9 cellular contexts compared by ENCODE assay signal in genomic region chrX:110847334-110847733, GRCh38. TPM values are rescaled to one million over a fixed set of nuclear protein-coding genes. Genes with fewer than 3 reads are reported as not detected.
DNase-seq lines count a peak whose midpoint lies in the region; ATAC-seq and TF ChIP-seq lines count a peak whose summit lies in the region.
"Had no signal": no experiment of that assay in that cellular context is flagged by ENCODE, and none has a peak within 500 bp of the region (broad histone marks: within the 10 kb centered on the region; RNA-seq: fewer than 3 reads in every experiment).

No MANE protein-coding gene starts in this region.

- H3K4ac ChIP-seq in IMR-90 (ENCODE audit: low read depth, low read length) (no peak overlapping the region), mesendoderm (ENCODE audit: low read depth, low read length) (no peak overlapping the region)

- no peaks in the 10 kb centered on the region for H3K4me1 Mint-ChIP-seq in activated CD4-positive, alpha-beta memory T cell treated with anti-CD3 and anti-CD28 coated beads for 36 hours (ENCODE audit: low read depth)

- in situ Hi-C loops in IMR-90 (cut with MboI; ENCODE audit: low sequenced_read_pairs): loop anchor here (5.0 kb wide), 1 partner anchor 395 kb away; no protein-coding TSS in a partner anchor

- DNase-seq in NCI-H146 (lab: John Stamatoyannopoulos, UW) (peak; percentile 18), NCI-H146 treated with DMSO at 0.1 percent for 48 hours (lab: John Stamatoyannopoulos, UW; ENCODE audit: unreplicated experiment) (no peak), IMR-90 (peak; percentile 63), OCI-LY7 (ENCODE audit: low spot score) (peak; percentile 46), dermis microvascular lymphatic vessel endothelial cell (ENCODE audit: low read depth in 2 of 2) (peak; percentile 45 to 46), mesendoderm (peak; percentile 54)
- no peak for DNase-seq in activated CD4-positive, alpha-beta memory T cell treated with anti-CD3 and anti-CD28 coated beads for 36 hours

- H3K4me2 ChIP-seq in IMR-90 (ENCODE audit: low read depth, low read length): no peak overlapping the region
- no peak overlapping the region for H3K4me2 ChIP-seq in OCI-LY7 (ENCODE audit: low read length)
- no peak overlapping the region for H3K4me2 ChIP-seq in mesendoderm (ENCODE audit: low read length)
- H3K4me2 ChIP-seq: BLaER1 had no signal

- H2AFZ ChIP-seq in IMR-90 (replicated peaks; ENCODE audit: low read length, poor library complexity) (no peak overlapping the region), OCI-LY7 (ENCODE audit: low read length) (no peak overlapping the region)

- H2BK20ac ChIP-seq in IMR-90 (ENCODE audit: low read depth, low read length): no peak overlapping the region

- H3K27me3 ChIP-seq in IMR-90 (ENCODE audit: control insufficient read depth, insufficient read depth, low read length) (peaks cover 17% of the 10 kb centered on the region), mesendoderm (ENCODE audit: insufficient read depth, low read length, poor library complexity) (no peaks in the 10 kb centered on the region)

- dilution Hi-C loops in IMR-90 (cut with HindIII; ENCODE audit: low sequenced_read_pairs, unreplicated experiment): no loop called here

- H4K5ac ChIP-seq in IMR-90 (ENCODE audit: low read depth, low read length): no peak overlapping the region
- no peak overlapping the region for H4K5ac ChIP-seq in mesendoderm (ENCODE audit: low read length)

- TF ChIP-seq RAD21 in IMR-90 (IDR thresholded peaks at IDR 0.05; ENCODE audit: low read length): peak; percentile 61

- TF ChIP-seq CTCF in IMR-90 (conservative IDR thresholded peaks at IDR 0.05; ENCODE audit: low read depth, low read length): peak; percentile 66
- peak; percentile 74 for TF ChIP-seq CTCF in OCI-LY7 (conservative IDR thresholded peaks at IDR 0.05; ENCODE audit: low read length)

- H3K79me1 ChIP-seq in IMR-90 (ENCODE audit: low read depth in 1 of 2, low read length in 2 of 2) (no peaks in the 10 kb centered on the region), mesendoderm (ENCODE audit: low read length) (no peaks in the 10 kb centered on the region)

- no peak overlapping the region for H4K91ac ChIP-seq in IMR-90 (ENCODE audit: insufficient read depth, low read depth, low read length)

- H2BK5ac ChIP-seq in IMR-90 (ENCODE audit: low read depth, low read length, poor library complexity, severe bottlenecking) (no peak overlapping the region), mesendoderm (ENCODE audit: low read length) (no peak overlapping the region)

- ATAC-seq in GM21390 (IDR thresholded peaks at IDR 0.05; ENCODE audit: unreplicated experiment) (peak; percentile 82), IMR-90 (ENCODE audit: low read depth) (peak; percentile 86)

- no peak overlapping the region for H2BK120ac ChIP-seq in IMR-90 (ENCODE audit: low read depth, low read length)
- no peak overlapping the region for H2BK120ac ChIP-seq in mesendoderm (ENCODE audit: low read depth, low read length)

- no peak overlapping the region for H3K56ac ChIP-seq in IMR-90 (ENCODE audit: extremely low read depth, insufficient read depth, low read length)
- H3K56ac ChIP-seq in mesendoderm (ENCODE audit: low read length): no peak overlapping the region

- H3K9me3 ChIP-seq in IMR-90 (ENCODE audit: control insufficient read depth, insufficient read depth, low read length) (no peaks in the 10 kb centered on the region), OCI-LY7 (ENCODE audit: low read length) (no peaks in the 10 kb centered on the region)
- H3K9me3 ChIP-seq: BLaER1 had no signal

- H3K27ac ChIP-seq in IMR-90 (ENCODE audit: insufficient read depth, low read length): no peak overlapping the region
- H3K27ac ChIP-seq in OCI-LY7 (ENCODE audit: low read depth, low read length, poor library complexity, severe bottlenecking): no peak overlapping the region
- H3K27ac ChIP-seq in mesendoderm (ENCODE audit: low read depth, low read length): no peak overlapping the region
- H3K27ac ChIP-seq: BLaER1 had no signal

- H3K79me2 ChIP-seq in OCI-LY7 (ENCODE audit: insufficient read depth, low read depth, low read length) (no peaks in the 10 kb centered on the region), mesendoderm (ENCODE audit: control insufficient read depth, insufficient read depth, low read length) (no peaks in the 10 kb centered on the region)

- no peaks in the 10 kb centered on the region for H3K9me1 ChIP-seq in IMR-90 (ENCODE audit: insufficient read depth, low read length)

- H3K4me1 ChIP-seq in IMR-90 (ENCODE audit: control insufficient read depth, insufficient read depth, low read length) (no peaks in the 10 kb centered on the region), OCI-LY7 (ENCODE audit: insufficient read depth, low read length, poor library complexity, severe bottlenecking) (no peaks in the 10 kb centered on the region), mesendoderm (ENCODE audit: control insufficient read depth, low read depth, low read length) (no peaks in the 10 kb centered on the region)
- H3K4me1 ChIP-seq: BLaER1 had no signal

- H3K9ac ChIP-seq in IMR-90 (ENCODE audit: low read depth, low read length): no peak overlapping the region
- no peak overlapping the region for H3K9ac ChIP-seq in mesendoderm (ENCODE audit: low read length)
- H3K9ac ChIP-seq: BLaER1 had no signal

- no peak for TF ChIP-seq POLR2A in IMR-90 (IDR thresholded peaks at IDR 0.05; ENCODE audit: low read depth, low read length)

- intact Hi-C loops in IMR-90 (cut with micrococcal nuclease): loop anchor here (1.0 to 5.0 kb wide), 3 partner anchors 136 to 690 kb away; no protein-coding TSS in a partner anchor
- intact Hi-C loops in OCI-LY7 (cut with micrococcal nuclease; ENCODE audit: unreplicated experiment): loop anchor here (1.0 kb wide), 1 partner anchor 397 kb away; no protein-coding TSS in a partner anchor
- intact Hi-C loops in activated CD4-positive, alpha-beta memory T cell treated with anti-CD3 and anti-CD28 coated beads for 36 hours (cut with micrococcal nuclease): loop anchor here (1.0 kb wide), 1 partner anchor 397 kb away; no protein-coding TSS in a partner anchor

- no peak overlapping the region for H4K8ac ChIP-seq in IMR-90 (ENCODE audit: low read depth in 2 of 2, low read length in 2 of 2)
- H4K8ac ChIP-seq in mesendoderm (ENCODE audit: low read depth, low read length): no peak overlapping the region

- H2BK15ac ChIP-seq in IMR-90 (ENCODE audit: low read depth, low read length): no peak overlapping the region
- no peak overlapping the region for H2BK15ac ChIP-seq in mesendoderm (replicated peaks; ENCODE audit: low read depth)

- no peaks in the 10 kb centered on the region for H3K9me3 Mint-ChIP-seq in activated CD4-positive, alpha-beta memory T cell treated with anti-CD3 and anti-CD28 coated beads for 36 hours

- H3K27me3 Mint-ChIP-seq in activated CD4-positive, alpha-beta memory T cell treated with anti-CD3 and anti-CD28 coated beads for 36 hours: no peaks in the 10 kb centered on the region

- H3K36me3 Mint-ChIP-seq in activated CD4-positive, alpha-beta memory T cell treated with anti-CD3 and anti-CD28 coated beads for 36 hours: no peaks in the 10 kb centered on the region

- no peak overlapping the region for H3K14ac ChIP-seq in IMR-90 (replicated peaks; ENCODE audit: low read depth, low read length)

- POLR2A ChIA-PET in IMR-90 (lab: Charles Lee; ENCODE audit: unreplicated experiment) (no interaction called here), OCI-LY7 (lab: Charles Lee) (no interaction called here)
- POLR2A ChIA-PET in activated CD4-positive, alpha-beta memory T cell treated with anti-CD3 and anti-CD28 coated beads for 36 hours (lab: Charles Lee): no interaction called here

- H3K4me3 ChIP-seq in IMR-90 (ENCODE audit: insufficient read depth, low read depth, low read length) (no peak overlapping the region), OCI-LY7 (ENCODE audit: low read depth, low read length, poor library complexity, severe bottlenecking) (no peak overlapping the region), mesendoderm (ENCODE audit: low read length) (no peak overlapping the region)
- H3K4me3 ChIP-seq: BLaER1 had no signal

- no peaks in the 10 kb centered on the region for H3K36me3 ChIP-seq in IMR-90 (ENCODE audit: control insufficient read depth, insufficient read depth, low read length)
- no peaks in the 10 kb centered on the region for H3K36me3 ChIP-seq in OCI-LY7 (ENCODE audit: insufficient read depth, low read length)
- no peaks in the 10 kb centered on the region for H3K36me3 ChIP-seq in mesendoderm (ENCODE audit: control insufficient read depth, insufficient read depth, low read length)
- H3K36me3 ChIP-seq: BLaER1 had no signal

- no peak overlapping the region for H3K4me3 Mint-ChIP-seq in activated CD4-positive, alpha-beta memory T cell treated with anti-CD3 and anti-CD28 coated beads for 36 hours

- 0% methylated on average over 2 of the region's 5 CpGs; no CpG with 5 or more reads in 1 of the 2 experiments for WGBS in IMR-90 (ENCODE audit: extremely low coverage in 2 of 2, insufficient read length in 1 of 2), 2 experiments
- no CpG with 5 or more reads among the region's 5 CpGs for WGBS in mesendoderm (ENCODE audit: extremely low coverage, insufficient coverage, low lambda C conversion rate)

- no peak overlapping the region for H3K23ac ChIP-seq in IMR-90 (ENCODE audit: low read depth, low read length)
- no peak overlapping the region for H3K23ac ChIP-seq in mesendoderm (ENCODE audit: low read length)

- H4K20me1 ChIP-seq in IMR-90 (ENCODE audit: insufficient read depth, low read length) (no peaks in the 10 kb centered on the region), OCI-LY7 (ENCODE audit: insufficient read depth, low read length) (no peaks in the 10 kb centered on the region)
- H4K20me1 ChIP-seq: BLaER1 had no signal

- H2AK9ac ChIP-seq in IMR-90 (replicated peaks; ENCODE audit: low read depth, low read length, poor library complexity): no peak overlapping the region

- no peaks in the 10 kb centered on the region for H3K9me2 ChIP-seq in OCI-LY7 (ENCODE audit: insufficient read depth, low read length)

- CTCF ChIA-PET in IMR-90 (lab: Yijun Ruan, JAX) (interaction anchor here (0.6 to 1.5 kb wide), 6 partner anchors 10 to 680 kb away, joined by 3 to 5 read pairs (median 4); no protein-coding TSS in a partner anchor), OCI-LY7 (lab: Charles Lee; ENCODE audit: unreplicated experiment) (interaction anchor here (0.6 to 1.2 kb wide), 3 partner anchors 9 to 688 kb away, joined by 3 to 4 read pairs (median 3); no protein-coding TSS in a partner anchor)
- CTCF ChIA-PET in activated CD4-positive, alpha-beta memory T cell treated with anti-CD3 and anti-CD28 coated beads for 36 hours (lab: Charles Lee): interaction anchor here (1.1 to 2.2 kb wide), 6 partner anchors 9 to 428 kb away, joined by 3 to 32 read pairs (median 4); no protein-coding TSS in a partner anchor

- H2AK5ac ChIP-seq in IMR-90 (ENCODE audit: low read depth, low read length): no peak overlapping the region
- no peak overlapping the region for H2AK5ac ChIP-seq in mesendoderm (ENCODE audit: low read length)

- H3K27ac Mint-ChIP-seq in activated CD4-positive, alpha-beta memory T cell treated with anti-CD3 and anti-CD28 coated beads for 36 hours: no peak overlapping the region

- H3K18ac ChIP-seq in IMR-90 (ENCODE audit: low read depth, low read length) (no peak overlapping the region), mesendoderm (ENCODE audit: low read length) (no peak overlapping the region)

- no TSS peak for BruUV-seq in IMR-90 (replicated peaks; lab: Mats Ljungman, UMichigan)
- no TSS peak for BruUV-seq in OCI-LY7 (replicated peaks; lab: Mats Ljungman, UMichigan)

RNA-seq across cellular contexts. Expression of gene CHRDL1, which starts 51.7 kb away (rescaled TPM):
- total RNA-seq in IMR-90 (2012; rRNA removed) (0.28 and 0.36 TPM in 2 replicates), OCI-LY7 (2022) (not detected in 2 replicates), dermis microvascular lymphatic vessel endothelial cell (under 0.01 TPM in 1 of 2 replicates, not detected in the other)
- polyA plus RNA-seq in IMR-90 (2012; rRNA removed): 0.58 and 0.72 TPM in 2 replicates
- 0.18 and 0.33 TPM in 2 replicates for polyA plus RNA-seq in IMR-90 (2012; cell fraction: cytosol; rRNA removed)
- polyA plus RNA-seq in IMR-90 (2012; cell fraction: nucleus; rRNA removed; ENCODE audit: low replicate concordance): 0.08 and 0.24 TPM in 2 replicates
- total RNA-seq in OCI-LY7 (2014; rRNA removed; shearing (Covaris generic)): not detected in 2 replicates
- 4.6 TPM for polyA plus RNA-seq in mesendoderm (2013, experiment 1 of 2)
- 4.6 TPM for polyA plus RNA-seq in mesendoderm (2013, experiment 2 of 2)
- not detected for total RNA-seq in activated CD4-positive, alpha-beta memory T cell treated with anti-CD3 and anti-CD28 coated beads for 36 hours

Comparison
In these comparisons a context has a peak if more than half of its experiments do, and no peak if none do; other contexts are left out.
1. DNase-seq: peak in NCI-H146 (single experiment), IMR-90 (single experiment), OCI-LY7 (single experiment), dermis microvascular lymphatic vessel endothelial cell (2 of 2) and mesendoderm (single experiment); none in NCI-H146 treated with DMSO at 0.1 percent for 48 hours (single experiment) and activated CD4-positive, alpha-beta memory T cell treated with anti-CD3 and anti-CD28 coated beads for 36 hours (single experiment).